In the genomic region with DNA sequence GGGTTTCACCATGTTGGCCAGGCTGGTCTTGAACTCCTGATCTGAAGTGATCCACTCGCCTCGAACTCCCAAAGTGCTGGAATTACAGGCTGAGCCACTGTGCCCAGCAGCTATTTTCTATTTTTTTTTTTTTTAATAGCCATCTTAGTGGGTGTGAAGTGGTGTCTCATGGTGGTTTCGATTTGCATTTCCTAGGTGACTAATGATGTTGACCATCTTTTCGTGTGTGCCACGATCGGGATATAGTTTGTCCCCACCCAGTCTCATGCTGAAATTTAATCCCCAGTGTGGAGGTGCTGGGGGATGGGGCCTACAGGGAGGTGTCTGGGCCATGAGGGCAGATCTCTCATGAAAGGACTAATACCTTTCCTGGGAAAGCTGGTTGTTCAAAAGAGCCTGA, we compare ENCODE assay signal across 20 cellular contexts. TPM values are rescaled to one million over a fixed set of nuclear protein-coding genes. Genes with fewer than 3 reads are reported as not detected.
"Had no signal": no experiment of that assay in that cellular context is flagged by ENCODE, and none has a peak within 500 bp of the region (broad histone marks: within the 10 kb centered on the region; RNA-seq: fewer than 3 reads in every experiment).

No MANE protein-coding gene starts in this region.

- H3K9me3 ChIP-seq: esophagus muscularis mucosa, neutrophil had no signal

- H3K4me1 ChIP-seq: parathyroid adenoma had no signal

- H3K4me3 ChIP-seq: coronary artery, esophagus muscularis mucosa, sigmoid colon had no signal

- H3K27ac ChIP-seq: coronary artery, esophagus muscularis mucosa, neutrophil, parathyroid adenoma, sigmoid colon had no signal

- H2AFZ ChIP-seq: parathyroid adenoma had no signal

- H3K27me3 ChIP-seq: esophagus muscularis mucosa, neutrophil, sigmoid colon had no signal

- FAIRE-seq: keratinocyte, TTC549 had no signal

- H3K36me3 ChIP-seq: neutrophil had no signal

- DNase-seq: activated B cell treated with CpG ODN at 0.5 μM for 24 hours; activated CD4-positive, alpha-beta T cell treated with anti-CD3 and anti-CD28 coated beads, Interleukin-2, amount 10 ng/mL, durations not matched to agents 24 days and 14 days; activated CD8-positive, alpha-beta memory T cell treated with anti-CD3 and anti-CD28 coated beads, Interleukin-2, amount 50 U/mL, for 4 hours; activated CD8-positive, alpha-beta T cell treated with anti-CD3 and anti-CD28 coated beads, Interleukin-2, amount 10 ng/mL, durations not matched to agents 7 days and 5 days; activated effector memory CD4-positive, alpha-beta T cell treated with anti-CD3 and anti-CD28 coated beads, Interleukin-2, amount 50 U/mL, for 16 hours; activated T-cell treated with anti-CD3 and anti-CD28 coated beads, Interleukin-2, amount 50 U/mL, for 48 hours; amniotic stem cell; mammary epithelial cell; naive thymus-derived CD4-positive, alpha-beta T cell; sigmoid colon; stimulated activated CD4-positive, alpha-beta T cell treated with anti-CD3 and anti-CD28 coated beads, Interleukin-1b, Interleukin-23, amount 100 ng/mL, for 48 hours had no signal

- H3K9ac ChIP-seq: parathyroid adenoma had no signal

- H3K79me2 ChIP-seq: parathyroid adenoma had no signal

- ATAC-seq: activated CD8-positive, alpha-beta T cell treated with anti-CD3 and anti-CD28 coated beads, Interleukin-2, amount 10 ng/mL, durations not matched to agents 7 days and 5 days; left lobe of liver; naive thymus-derived CD4-positive, alpha-beta T cell; stimulated activated memory B cell treated with anti-CD40 and anti-IgM and Interleukin-4, amounts not matched to agents 10 μg/mL and 1 μg/mL and 100 μg/mL, for 72 hours had no signal

RNA-seq across cellular contexts. Expression of gene MUC13, which starts 41.8 kb away (rescaled TPM):
- total RNA-seq: activated B cell treated with CpG ODN at 0.5 μM for 24 hours; activated CD4-positive, alpha-beta T cell treated with anti-CD3 and anti-CD28 coated beads, Interleukin-2, amount 10 ng/mL, durations not matched to agents 24 days and 14 days; activated CD8-positive, alpha-beta T cell treated with anti-CD3 and anti-CD28 coated beads, Interleukin-2, amount 10 ng/mL, durations not matched to agents 7 days and 5 days; mammary epithelial cell; naive thymus-derived CD4-positive, alpha-beta T cell; ureter had no signal
- polyA plus RNA-seq: keratinocyte; mammary epithelial cell; naive thymus-derived CD4-positive, alpha-beta T cell had no signal
